9 cellular contexts compared by ENCODE assay signal in genomic region chr21:43720539-43721224, GRCh38. TPM values are rescaled to one million over a fixed set of nuclear protein-coding genes. Genes with fewer than 3 reads are reported as not detected.
A peak's percentile ranks its signal among the peaks of the same experiment; 100 is the strongest.
DNase-seq lines count a peak whose midpoint lies in the region; ATAC-seq, FAIRE-seq and TF ChIP-seq lines count a peak whose summit lies in the region.
"Had no signal": no experiment of that assay in that cellular context is flagged by ENCODE, and none has a peak within 500 bp of the region (broad histone marks: within the 10 kb centered on the region; RNA-seq: fewer than 3 reads in every experiment).

No MANE protein-coding gene starts in this region.

- CTCF ChIA-PET in activated naive CD4-positive, alpha-beta T cell treated with anti-CD3 and anti-CD28 coated beads, Interleukin-2, amount 10 ng/mL, durations not matched to agents 7 days and 5 days (lab: Charles Lee): interaction anchor here (1.5 kb wide), 1 partner anchor 8 kb away, joined by 4 read pairs; no protein-coding TSS in a partner anchor
- CTCF ChIA-PET in GM12878 (lab: Yijun Ruan, JAX): interaction anchor here (1.1 to 1.6 kb wide), 2 partner anchors 18 to 1185 kb away, joined by 3 to 4 read pairs; no protein-coding TSS in a partner anchor

- intact Hi-C loops in GM12878 (cut with micrococcal nuclease; ENCODE audit: unreplicated experiment) (no loop called here), lower lobe of right lung (cut with DNase I) (no loop called here), tibial artery (cut with DNase I; ENCODE audit: low total_unique reads) (no loop called here)

- RAD21 ChIA-PET in GM12878 (lab: Charles Lee; ENCODE audit: unreplicated experiment): interaction anchor here (0.6 to 1.6 kb wide), 2 partner anchors 8 to 1207 kb away, joined by 4 to 8 read pairs; no protein-coding TSS in a partner anchor

- in situ Hi-C loops in GM12878 (cut with MboI): no loop called here

- H3K36me3 Mint-ChIP-seq in activated naive CD4-positive, alpha-beta T cell treated with anti-CD3 and anti-CD28 coated beads, Interleukin-2, amount 10 ng/mL, durations not matched to agents 7 days and 5 days: peaks cover 15% of the 10 kb centered on the region

- H3K4me1 ChIP-seq in GM12878 (ENCODE audit: control insufficient read depth, insufficient read depth, low read length): peaks cover 62% of the 10 kb centered on the region
- peaks cover 56% of the 10 kb centered on the region for H3K4me1 ChIP-seq in lower lobe of right lung
- peaks cover 9 to 54% (median 37%) of the 10 kb centered on the region in 4 donors for H3K4me1 ChIP-seq in tibial artery

- no TSS peak for BruUV-seq in GM12878 (replicated peaks; lab: Mats Ljungman, UMichigan)

- H3K27ac Mint-ChIP-seq in activated naive CD4-positive, alpha-beta T cell treated with anti-CD3 and anti-CD28 coated beads, Interleukin-2, amount 10 ng/mL, durations not matched to agents 7 days and 5 days: peak overlapping the region; percentile 58

- 91% methylated on average over 17 of the region's 17 CpGs for WGBS in GM12878 (ENCODE audit: insufficient coverage, insufficient replicate concordance, low lambda C conversion rate, missing lambda C conversion rate)

- ATAC-seq in GM12878 (no peak), lower lobe of right lung (no peak)

- H3K4me3 ChIP-seq in GM12878 (peak overlapping the region; percentile 88), lower lobe of right lung (peak overlapping the region; percentile 98), tibial artery (peak overlapping the region; percentile 60 to 76)

- peaks cover 11% of the 10 kb centered on the region for H4K20me1 ChIP-seq in GM12878 (ENCODE audit: control insufficient read depth, insufficient read depth)

- peaks cover 53% of the 10 kb centered on the region for H3K79me2 ChIP-seq in GM12878 (ENCODE audit: control insufficient read depth, insufficient read depth, low read length)

- peak overlapping the region; percentile 99 for H3K4me2 ChIP-seq in GM12878 (ENCODE audit: control insufficient read depth, insufficient read depth)

- peaks cover 44% of the 10 kb centered on the region for H3K4me1 Mint-ChIP-seq in activated naive CD4-positive, alpha-beta T cell treated with anti-CD3 and anti-CD28 coated beads, Interleukin-2, amount 10 ng/mL, durations not matched to agents 7 days and 5 days

- H3K27me3 ChIP-seq in GM12878 (replicated peaks in 1 of 2; ENCODE audit: control insufficient read depth in 2 of 2, insufficient read depth in 2 of 2, low read length in 1 of 2) (no peaks in the 10 kb centered on the region), lower lobe of right lung (ENCODE audit: low read depth) (no peaks in the 10 kb centered on the region), tibial artery (no peaks in the 10 kb centered on the region)

- H3K36me3 ChIP-seq in GM12878 (ENCODE audit: control insufficient read depth in 2 of 2, insufficient read depth in 2 of 2, low read length in 1 of 2): peaks cover 4 to 6% of the 10 kb centered on the region in 2 experiments; a peak in 3 of 4 replicates
- H3K36me3 ChIP-seq in lower lobe of right lung: peaks cover 11% of the 10 kb centered on the region
- peaks cover 0 to 11% (median 8%) of the 10 kb centered on the region in 3 donors for H3K36me3 ChIP-seq in tibial artery

- H3K27ac ChIP-seq in GM12878 (ENCODE audit: control insufficient read depth, insufficient read depth): no peak overlapping the region
- peak overlapping the region; percentile 97 for H3K27ac ChIP-seq in lower lobe of right lung
- H3K27ac ChIP-seq in tibial artery: peak overlapping the region; percentile 79 to 85

- no peak overlapping the region for H2AFZ ChIP-seq in GM12878 (ENCODE audit: control insufficient read depth, low read depth, low read length)

- TF ChIP-seq POLR2A in GM12878 (IDR thresholded peaks at IDR 0.05; ENCODE audit: low read depth, low read length): no peak

- TF ChIP-seq EP300 in GM12878 (IDR thresholded peaks at IDR 0.05; ENCODE audit: borderline replicate concordance in 1 of 2, control insufficient read depth in 1 of 2, low read depth in 2 of 2, low read length in 2 of 2): no peak

- H3K27me3 Mint-ChIP-seq in activated naive CD4-positive, alpha-beta T cell treated with anti-CD3 and anti-CD28 coated beads, Interleukin-2, amount 10 ng/mL, durations not matched to agents 7 days and 5 days: peaks cover 26% of the 10 kb centered on the region

- POLR2A ChIA-PET in GM12878 (lab: Charles Lee): interaction anchor here (0.6 to 1.6 kb wide), 4 partner anchors 16 to 61 kb away, joined by 3 to 4 read pairs (median 4); no protein-coding TSS in a partner anchor

- TF ChIP-seq RAD21 in GM12878 (IDR thresholded peaks at IDR 0.05; ENCODE audit: insufficient read depth, low read depth, low read length): no peak

- no peak for FAIRE-seq in GM12878 (lab: Jason Lieb, UNC)

- H3K9me3 Mint-ChIP-seq in activated naive CD4-positive, alpha-beta T cell treated with anti-CD3 and anti-CD28 coated beads, Interleukin-2, amount 10 ng/mL, durations not matched to agents 7 days and 5 days: no peaks in the 10 kb centered on the region

- peak overlapping the region; percentile 81 for H3K4me3 Mint-ChIP-seq in activated naive CD4-positive, alpha-beta T cell treated with anti-CD3 and anti-CD28 coated beads, Interleukin-2, amount 10 ng/mL, durations not matched to agents 7 days and 5 days

- H3K9ac ChIP-seq in GM12878 (ENCODE audit: control insufficient read depth, insufficient read depth, low read length): peak overlapping the region; percentile 87

- DNase-seq in activated naive CD4-positive, alpha-beta T cell treated with anti-CD3 and anti-CD28 coated beads, Interleukin-2, amount 10 ng/mL, durations not matched to agents 7 days and 5 days: no peak
- DNase-seq in activated naive CD4-positive, alpha-beta T cell treated with Interleukin-2 at 50 U/mL for 16 hours: no peak
- no peak for DNase-seq in GM12878 (ENCODE audit: low read depth, low spot score)
- no peak for DNase-seq in lower lobe of right lung
- DNase-seq in tibial artery: no peak
- DNase-seq in NCI-H345 treated with DMSO at 0.1 percent for 48 hours (lab: John Stamatoyannopoulos, UW; ENCODE audit: unreplicated experiment): no peak
- no peak for DNase-seq in NCI-H345 (lab: John Stamatoyannopoulos, UW)
- no peak for DNase-seq in NCI-H1930 (lab: John Stamatoyannopoulos, UW)
- DNase-seq: DMS153 had no signal

- SMC1A ChIA-PET in GM12878 (lab: Charles Lee; ENCODE audit: uncharacterized antibody, unreplicated experiment): interaction anchor here (0.6 to 1.0 kb wide), 2 partner anchors 10 to 364 kb away, joined by 3 to 4 read pairs; no protein-coding TSS in a partner anchor

- H3K9me3 ChIP-seq in GM12878 (replicated peaks; ENCODE audit: control insufficient read depth, insufficient read depth, low read length): no peaks in the 10 kb centered on the region
- no peaks in the 10 kb centered on the region for H3K9me3 ChIP-seq in lower lobe of right lung
- H3K9me3 ChIP-seq in tibial artery: no peaks in the 10 kb centered on the region

- TF ChIP-seq CTCF in GM12878 (IDR thresholded peaks at IDR 0.05 in 2 of 3, conservative IDR thresholded peaks at IDR 0.05 in 1 of 3; ENCODE audit: control insufficient read depth in 2 of 3, extremely low read depth in 1 of 3, insufficient read depth in 1 of 3, low read depth in 3 of 3, low read length in 3 of 3): no peak
- no peak for TF ChIP-seq CTCF in lower lobe of right lung (IDR thresholded peaks at IDR 0.05)
- no peak for TF ChIP-seq CTCF in tibial artery (IDR thresholded peaks at IDR 0.05)

TF ChIP-seq in GM12878, 131 proteins besides CTCF, POLR2A, EP300 and RAD21 (continues in another document):
- no peak for TF ChIP-seq FOXK2 (IDR thresholded peaks at IDR 0.05)
- no peak for TF ChIP-seq HDGF (IDR thresholded peaks at IDR 0.05)
- TF ChIP-seq MTA2 (IDR thresholded peaks at IDR 0.05; ENCODE audit: low read depth): no peak
- TF ChIP-seq YBX1 (IDR thresholded peaks at IDR 0.05): no peak
- no peak for TF ChIP-seq POLR2AphosphoS2 (IDR thresholded peaks at IDR 0.05; ENCODE audit: low read depth, low read length)
- TF ChIP-seq NR2C1 (IDR thresholded peaks at IDR 0.05): no peak

RNA-seq across cellular contexts. Expression of gene PDXK, which starts 1.8 kb away (rescaled TPM):
- 96.3 and 106 TPM in 2 replicates for total RNA-seq in GM12878 (2013; cell fraction: nucleolus; rRNA removed)
- total RNA-seq in GM12878 (2014; rRNA removed) (45.0 and 59.7 TPM in 2 replicates), GM12878 (2014; rRNA removed; fragmentation: Illumina TruSeq; extraction: Trizol) (41.3 and 45.8 TPM in 2 replicates), GM12878 (2021) (107 and 111 TPM in 2 replicates), lower lobe of right lung (195 TPM)
- 45.1 TPM for polyA plus RNA-seq in GM12878 (2011; ENCODE audit: low read depth)
- polyA plus RNA-seq in GM12878 (2011; rRNA removed) (103 and 141 TPM in 2 replicates), GM12878 (2014; fragmentation: Illumina TruSeq; extraction: Trizol) (24.3 and 53.1 TPM in 2 replicates), GM12878 (2014; fragmentation: Nextera tagmentation; extraction: Ambion mirVana) (10 to 100 TPM in 1 of 2 experiments, 1 to 10 TPM in 1; 3.7 to 11.4 TPM), GM12878 (2014; rRNA removed) (66.9 and 83.4 TPM in 2 replicates), GM12878 (2016; fragmentation: Nextera tagmentation; extraction: Ambion mirVana) (10 to 100 TPM; 82.1 to 96.8 TPM)
- 143 and 158 TPM in 2 replicates for polyA plus RNA-seq in GM12878 (2011; cell fraction: cytosol; rRNA removed)
- 133 and 137 TPM in 2 replicates for polyA plus RNA-seq in GM12878 (2011; cell fraction: nucleus; rRNA removed)
- 65.0 and 92.7 TPM in 2 replicates for polyA plus RNA-seq in GM12878 (2012)
- 159 and 187 TPM in 2 replicates for polyA minus RNA-seq in GM12878 (2011; rRNA and poly(A)+ RNA removed)
- polyA minus RNA-seq in GM12878 (2011; cell fraction: cytosol; rRNA and poly(A)+ RNA removed): 38.8 and 43.0 TPM in 2 replicates
- 19.3 and 36.7 TPM in 2 replicates for polyA minus RNA-seq in GM12878 (2011; cell fraction: nucleus; rRNA and poly(A)+ RNA removed)

RNA-seq across cellular contexts. Expression of gene CSTB, which starts 55.4 kb away (rescaled TPM):
- total RNA-seq in GM12878 (2013; cell fraction: nucleolus; rRNA removed): 9.7 and 10.0 TPM in 2 replicates
- total RNA-seq in GM12878 (2014; rRNA removed) (18.6 and 25.9 TPM in 2 replicates), GM12878 (2014; rRNA removed; fragmentation: Illumina TruSeq; extraction: Trizol) (20.4 and 20.6 TPM in 2 replicates), GM12878 (2021) (38.3 and 39.5 TPM in 2 replicates), lower lobe of right lung (154 TPM)
- polyA plus RNA-seq in GM12878 (2011; ENCODE audit: low read depth): 42.8 TPM
- polyA plus RNA-seq in GM12878 (2011; rRNA removed) (43.3 and 45.6 TPM in 2 replicates), GM12878 (2014; fragmentation: Illumina TruSeq; extraction: Trizol) (30.1 and 53.5 TPM in 2 replicates), GM12878 (2014; fragmentation: Nextera tagmentation; extraction: Ambion mirVana) (10 to 100 TPM; 12.5 to 20.2 TPM), GM12878 (2014; rRNA removed) (51.8 and 68.2 TPM in 2 replicates), GM12878 (2016; fragmentation: Nextera tagmentation; extraction: Ambion mirVana) (10 to 100 TPM; 82.3 to 82.7 TPM)
- polyA plus RNA-seq in GM12878 (2011; cell fraction: cytosol; rRNA removed): 75.9 and 87.5 TPM in 2 replicates
- 33.9 and 42.2 TPM in 2 replicates for polyA plus RNA-seq in GM12878 (2011; cell fraction: nucleus; rRNA removed)
- polyA plus RNA-seq in GM12878 (2012): 56.7 and 57.9 TPM in 2 replicates
- 31.5 and 36.7 TPM in 2 replicates for polyA minus RNA-seq in GM12878 (2011; rRNA and poly(A)+ RNA removed)
- polyA minus RNA-seq in GM12878 (2011; cell fraction: cytosol; rRNA and poly(A)+ RNA removed): 7.4 and 11.2 TPM in 2 replicates
- polyA minus RNA-seq in GM12878 (2011; cell fraction: nucleus; rRNA and poly(A)+ RNA removed): 9.4 and 9.8 TPM in 2 replicates
